In the genomic region with DNA sequence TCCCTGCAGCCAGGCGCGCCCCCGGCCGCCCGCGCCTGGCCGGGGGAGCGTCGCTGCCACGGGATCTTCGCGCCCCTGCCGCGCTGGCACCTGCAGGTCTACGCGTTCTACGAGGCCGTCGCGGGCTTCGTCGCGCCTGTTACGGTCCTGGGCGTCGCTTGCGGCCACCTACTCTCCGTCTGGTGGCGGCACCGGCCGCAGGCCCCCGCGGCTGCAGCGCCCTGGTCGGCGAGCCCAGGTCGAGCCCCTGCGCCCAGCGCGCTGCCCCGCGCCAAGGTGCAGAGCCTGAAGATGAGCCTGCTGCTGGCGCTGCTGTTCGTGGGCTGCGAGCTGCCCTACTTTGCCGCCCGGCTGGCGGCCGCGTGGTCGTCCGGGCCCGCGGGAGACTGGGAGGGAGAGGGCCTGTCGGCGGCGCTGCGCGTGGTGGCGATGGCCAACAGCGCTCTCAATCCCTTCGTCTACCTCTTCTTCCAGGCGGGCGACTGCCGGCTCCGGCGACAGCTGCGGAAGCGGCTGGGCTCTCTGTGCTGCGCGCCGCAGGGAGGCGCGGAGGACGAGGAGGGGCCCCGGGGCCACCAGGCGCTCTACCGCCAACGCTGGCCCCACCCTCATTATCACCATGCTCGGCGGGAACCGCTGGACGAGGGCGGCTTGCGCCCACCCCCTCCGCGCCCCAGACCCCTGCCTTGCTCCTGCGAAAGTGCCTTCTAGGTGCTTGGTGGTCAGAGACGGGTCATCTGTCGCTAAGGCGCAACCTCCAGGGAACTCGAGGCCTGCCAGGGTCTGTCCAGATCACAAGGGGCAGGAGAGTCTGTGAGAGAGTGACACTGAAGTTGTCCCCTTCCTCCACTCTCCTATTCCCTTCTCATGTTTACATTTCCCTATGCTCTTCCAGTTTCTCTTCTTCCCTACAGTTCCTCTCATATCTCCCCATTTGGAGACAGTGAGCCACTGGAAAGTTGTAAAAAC, we compare ENCODE assay signal across 8 cellular contexts. TPM values are rescaled to one million over a fixed set of nuclear protein-coding genes. Genes with fewer than 3 reads are reported as not detected.
A peak's percentile ranks its signal among the peaks of the same experiment; 100 is the strongest.
DNase-seq lines count a peak whose midpoint lies in the region; ATAC-seq, FAIRE-seq and TF ChIP-seq lines count a peak whose summit lies in the region.

No MANE protein-coding gene starts in this region.

- no peaks in the 10 kb centered on the region for H3K36me3 ChIP-seq in BLaER1 treated with 17β-estradiol and CSF1 and Interleukin-3, amounts not matched to agents 10 nM and 100 nM
- H3K36me3 ChIP-seq in kidney (ENCODE audit: control insufficient read depth in 1 of 2, insufficient read depth in 2 of 2, low read length in 2 of 2), result no peaks in the 10 kb centered on the region

- peak overlapping the region; percentile 46 to 90 (median 79); a peak in 21 of 22 replicates for H3K27ac ChIP-seq in BLaER1 treated with 17β-estradiol and CSF1 and Interleukin-3, amounts not matched to agents 10 nM and 100 nM
- no peak overlapping the region for H3K27ac ChIP-seq in kidney (ENCODE audit: low read depth in 2 of 2, low read length in 2 of 2)

- H3K4me2 ChIP-seq in BLaER1 treated with 17β-estradiol and CSF1 and Interleukin-3, amounts not matched to agents 10 nM and 100 nM, result peak overlapping the region; percentile 93 to 100 (median 98)

- peak overlapping the region; percentile 62 to 78 (median 68) for H3K4me3 ChIP-seq in BLaER1 treated with 17β-estradiol and CSF1 and Interleukin-3, amounts not matched to agents 10 nM and 100 nM
- H3K4me3 ChIP-seq in astrocyte of the spinal cord (ENCODE audit: low read depth, low read length), result peak overlapping the region; percentile 23
- H3K4me3 ChIP-seq in kidney (ENCODE audit: low read length in 2 of 2), result peak overlapping the region; percentile 23 to 59

- H3K27me3 ChIP-seq in BLaER1 treated with 17β-estradiol and CSF1 and Interleukin-3, amounts not matched to agents 10 nM and 100 nM, result peaks cover 13 to 31% (median 23%) of the 10 kb centered on the region in 11 experiments; a peak in 21 of 22 replicates

- H3K4me1 ChIP-seq in BLaER1 treated with 17β-estradiol and CSF1 and Interleukin-3, amounts not matched to agents 10 nM and 100 nM, result peaks cover 33 to 50% (median 46%) of the 10 kb centered on the region in 10 experiments
- H3K4me1 ChIP-seq in kidney (ENCODE audit: control insufficient read depth in 1 of 2, insufficient read depth in 1 of 2, low read depth in 1 of 2, low read length in 2 of 2), result peaks cover 0 to 4% of the 10 kb centered on the region in 2 donors

- no peaks in the 10 kb centered on the region for H4K20me1 ChIP-seq in BLaER1 treated with 17β-estradiol and CSF1 and Interleukin-3, amounts not matched to agents 10 nM and 100 nM

- DNase-seq in T-helper 1 cell (peak in 4 of 5 donors; percentile 29 to 61 (median 34)), astrocyte of the spinal cord (ENCODE audit: low read depth, low spot score) (no peak), kidney (peak; percentile 75), NCI-H446 (lab: John Stamatoyannopoulos, UW) (no peak)
- DNase-seq in stimulated activated CD4-positive, alpha-beta T cell treated with anti-CD3 and anti-CD28 coated beads, Interleukin-2, amount 100 ng/mL, for 24 hours, result peak; percentile 44 to 62

- intact Hi-C loops in kidney (cut with DNase I), result no loop called here

- FAIRE-seq in kidney (lab: Jason Lieb, UNC), result no peak

- no peaks in the 10 kb centered on the region for H3K9me3 ChIP-seq in BLaER1 treated with 17β-estradiol and CSF1 and Interleukin-3, amounts not matched to agents 10 nM and 100 nM (replicated peaks in 1 of 11)
- H3K9me3 ChIP-seq in kidney (ENCODE audit: control insufficient read depth in 1 of 2, low read length in 2 of 2), result no peaks in the 10 kb centered on the region

- in situ Hi-C loops in astrocyte of the spinal cord (cut with HindIII; ENCODE audit: low sequenced_read_pairs), result no loop called here

- ATAC-seq in GM19324 (IDR thresholded peaks at IDR 0.05; ENCODE audit: low FRiP score, unreplicated experiment) (peak; percentile 45), HG03439 (IDR thresholded peaks at IDR 0.05; ENCODE audit: unreplicated experiment) (peak; percentile 42)

- TF ChIP-seq CTCF in astrocyte of the spinal cord (IDR thresholded peaks at IDR 0.05; ENCODE audit: low read depth, low read length) (no peak), kidney (IDR thresholded peaks at IDR 0.05; ENCODE audit: borderline replicate concordance, extremely low read depth, insufficient read depth) (no peak)

- H3K9ac ChIP-seq in BLaER1 treated with 17β-estradiol and CSF1 and Interleukin-3, amounts not matched to agents 10 nM and 100 nM, result peak overlapping the region; percentile 67 to 85 (median 77)
- no peak overlapping the region for H3K9ac ChIP-seq in kidney (ENCODE audit: low read length in 2 of 2)

RNA-seq across cellular contexts. Expression of gene GPR150, which starts 1.3 kb away (rescaled TPM):
- total RNA-seq in kidney, result 0.16 TPM
- 0.19 TPM for polyA plus RNA-seq in kidney (ENCODE audit: insufficient read depth, low read depth, low replicate concordance)

RNA-seq across cellular contexts. Expression of gene RFESD, which starts 25.4 kb away (rescaled TPM):
- 2.6 TPM for total RNA-seq in kidney
- 4.0 TPM for polyA plus RNA-seq in kidney (ENCODE audit: insufficient read depth, low read depth, low replicate concordance)

Comparison
In these comparisons a context has a peak if more than half of its experiments do, and no peak if none do; other contexts are left out.
1. H3K27ac ChIP-seq: peak in BLaER1 treated with 17β-estradiol and CSF1 and Interleukin-3, amounts not matched to agents 10 nM and 100 nM (11 of 11); none in kidney (0 of 2).
2. H3K9ac ChIP-seq: peak in BLaER1 treated with 17β-estradiol and CSF1 and Interleukin-3, amounts not matched to agents 10 nM and 100 nM (11 of 11); none in kidney (0 of 2).
3. DNase-seq: peak in T-helper 1 cell (4 of 5), kidney (single experiment) and stimulated activated CD4-positive, alpha-beta T cell treated with anti-CD3 and anti-CD28 coated beads, Interleukin-2, amount 100 ng/mL, for 24 hours (2 of 2); none in astrocyte of the spinal cord (single experiment) and NCI-H446 (0 of 2).
4. Peak in every context shown above with its lines, with median percentiles within 50 percentile points of each other: H3K4me3 ChIP-seq.